1 cellular context compared by ENCODE assay signal in the genomic region with DNA sequence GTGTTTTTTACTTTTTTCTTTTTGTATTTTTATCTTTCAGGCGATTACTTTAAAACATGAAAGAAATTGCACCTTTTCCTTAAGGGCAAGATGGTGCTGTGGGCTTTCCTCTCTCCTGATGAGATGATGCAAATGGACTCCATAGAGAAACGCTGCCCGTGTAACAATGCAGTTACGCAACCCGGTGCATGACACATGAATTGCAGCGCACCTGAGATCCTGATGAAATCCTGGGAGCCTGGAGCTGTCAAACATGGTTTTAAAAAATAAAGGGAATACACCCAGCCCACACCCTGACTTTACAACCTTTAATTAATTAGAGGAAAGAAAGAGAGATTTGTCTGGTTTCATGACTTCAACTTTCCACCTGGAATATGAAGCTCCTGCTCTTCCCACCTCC.
TF ChIP-seq lines count a peak whose summit lies in the region.

No MANE protein-coding gene starts in this region.

TF ChIP-seq in HepG2, 621 proteins besides CTCF, POLR2A, EP300 and RAD21 (continued from another document and continues in another):
- TF ChIP-seq ARID5B (CRISPR knock-in tag; IDR thresholded peaks at IDR 0.05) (peak; percentile 69), HOXA7 (CRISPR knock-in tag; IDR thresholded peaks at IDR 0.05) (no peak), ZC3H13 (CRISPR knock-in tag; IDR thresholded peaks at IDR 0.05) (no peak), ZMYM2 (CRISPR knock-in tag; IDR thresholded peaks at IDR 0.05) (no peak), NFIC (IDR thresholded peaks at IDR 0.05; ENCODE audit: low read length) (no peak), NR2F6 (IDR thresholded peaks at IDR 0.05) (no peak), NR2F6 (CRISPR knock-in tag; IDR thresholded peaks at IDR 0.05) (0 out of 2 replicates have a peak, but pooled peaks have one; percentile 14), ZBED4 (CRISPR knock-in tag; IDR thresholded peaks at IDR 0.05; ENCODE audit: borderline replicate concordance) (no peak), ONECUT2 (CRISPR knock-in tag; IDR thresholded peaks at IDR 0.05) (no peak), SETDB1 (CRISPR knock-in tag; IDR thresholded peaks at IDR 0.05; ENCODE audit: borderline replicate concordance) (no peak), FOXP1 (IDR thresholded peaks at IDR 0.05) (no peak), FOXP1 (CRISPR knock-in tag; IDR thresholded peaks at IDR 0.05) (0 out of 2 replicates have a peak, but pooled peaks have one; percentile 36), ZNF292 (CRISPR knock-in tag; IDR thresholded peaks at IDR 0.05; ENCODE audit: borderline replicate concordance, low read depth) (peak; percentile 49; the same call in 1 of the 2 replicates), ZNF878 (CRISPR knock-in tag; IDR thresholded peaks at IDR 0.05) (no peak), JUND (CRISPR knock-in tag; IDR thresholded peaks at IDR 0.05) (0 out of 2 replicates have a peak, but pooled peaks have one; percentile 14), THAP11 (CRISPR knock-in tag; IDR thresholded peaks at IDR 0.05) (peak; percentile 53; the same call in 1 of the 2 replicates), ZBTB38 (CRISPR knock-in tag; IDR thresholded peaks at IDR 0.05) (no peak), BRF2 (CRISPR knock-in tag; IDR thresholded peaks at IDR 0.05) (no peak), CBX5 (CRISPR knock-in tag; IDR thresholded peaks at IDR 0.05; ENCODE audit: borderline replicate concordance) (peak; percentile 91; the same call in 1 of the 2 replicates), RXRB (CRISPR knock-in tag; IDR thresholded peaks at IDR 0.05; ENCODE audit: borderline replicate concordance) (peak; percentile 42; the same call in 1 of the 2 replicates), ZNF800 (CRISPR knock-in tag; IDR thresholded peaks at IDR 0.05) (no peak), PHB2 (IDR thresholded peaks at IDR 0.05; ENCODE audit: partially characterized antibody) (no peak), KDM5B (CRISPR knock-in tag; IDR thresholded peaks at IDR 0.05; ENCODE audit: borderline replicate concordance) (no peak), THAP7 (CRISPR knock-in tag; IDR thresholded peaks at IDR 0.05) (no peak), ZNF724P (CRISPR knock-in tag; IDR thresholded peaks at IDR 0.05; ENCODE audit: borderline replicate concordance) (no peak), TEAD2 (CRISPR knock-in tag; IDR thresholded peaks at IDR 0.05) (no peak), CEBPG (CRISPR knock-in tag; IDR thresholded peaks at IDR 0.05) (peak; percentile 98), RNF219 (CRISPR knock-in tag; IDR thresholded peaks at IDR 0.05) (no peak), POGZ (CRISPR knock-in tag; IDR thresholded peaks at IDR 0.05) (peak; percentile 69), NAIF1 (CRISPR knock-in tag; IDR thresholded peaks at IDR 0.05; ENCODE audit: borderline replicate concordance) (no peak), JUNB (CRISPR knock-in tag; IDR thresholded peaks at IDR 0.05; ENCODE audit: borderline replicate concordance) (no peak), SP4 (CRISPR knock-in tag; IDR thresholded peaks at IDR 0.05) (no peak), ZSCAN22 (CRISPR knock-in tag; IDR thresholded peaks at IDR 0.05) (no peak), ZNF768 (CRISPR knock-in tag; IDR thresholded peaks at IDR 0.05) (no peak), ZNF883 (CRISPR knock-in tag; IDR thresholded peaks at IDR 0.05; ENCODE audit: not compliant biosample characterization) (no peak), HNRNPUL1 (IDR thresholded peaks at IDR 0.05; ENCODE audit: low read depth, low read length) (no peak), XBP1 (CRISPR knock-in tag; IDR thresholded peaks at IDR 0.05) (no peak), ELF3 (CRISPR knock-in tag; IDR thresholded peaks at IDR 0.05) (0 out of 2 replicates have a peak, but pooled peaks have one; percentile 18), SMAD9 (CRISPR knock-in tag; IDR thresholded peaks at IDR 0.05) (no peak), ZNF276 (CRISPR knock-in tag; IDR thresholded peaks at IDR 0.05; ENCODE audit: low read depth) (no peak), PHF8 (CRISPR knock-in tag; IDR thresholded peaks at IDR 0.05) (no peak), IKZF5 (CRISPR knock-in tag; IDR thresholded peaks at IDR 0.05) (0 out of 2 replicates have a peak, but pooled peaks have one; percentile 30), MED1 (CRISPR knock-in tag; IDR thresholded peaks at IDR 0.05) (peak; percentile 50; the same call in 1 of the 2 replicates)
- TF ChIP-seq, protein P1, sequence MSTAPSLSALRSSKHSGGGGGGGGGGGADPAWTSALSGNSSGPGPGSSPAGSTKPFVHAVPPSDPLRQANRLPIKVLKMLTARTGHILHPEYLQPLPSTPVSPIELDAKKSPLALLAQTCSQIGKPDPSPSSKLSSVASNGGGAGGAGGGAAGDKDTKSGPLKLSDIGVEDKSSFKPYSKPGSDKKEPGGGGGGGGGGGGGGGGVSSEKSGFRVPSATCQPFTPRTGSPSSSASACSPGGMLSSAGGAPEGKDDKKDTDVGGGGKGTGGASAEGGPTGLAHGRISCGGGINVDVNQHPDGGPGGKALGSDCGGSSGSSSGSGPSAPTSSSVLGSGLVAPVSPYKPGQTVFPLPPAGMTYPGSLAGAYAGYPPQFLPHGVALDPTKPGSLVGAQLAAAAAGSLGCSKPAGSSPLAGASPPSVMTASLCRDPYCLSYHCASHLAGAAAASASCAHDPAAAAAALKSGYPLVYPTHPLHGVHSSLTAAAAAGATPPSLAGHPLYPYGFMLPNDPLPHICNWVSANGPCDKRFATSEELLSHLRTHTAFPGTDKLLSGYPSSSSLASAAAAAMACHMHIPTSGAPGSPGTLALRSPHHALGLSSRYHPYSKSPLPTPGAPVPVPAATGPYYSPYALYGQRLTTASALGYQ (CRISPR knock-in tag; IDR thresholded peaks at IDR 0.05): no peak
- TF ChIP-seq, protein P2, sequence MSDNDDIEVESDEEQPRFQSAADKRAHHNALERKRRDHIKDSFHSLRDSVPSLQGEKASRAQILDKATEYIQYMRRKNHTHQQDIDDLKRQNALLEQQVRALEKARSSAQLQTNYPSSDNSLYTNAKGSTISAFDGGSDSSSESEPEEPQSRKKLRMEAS (IDR thresholded peaks at IDR 0.05): no peak
